Comparison of ENCODE assay signal across 26 cellular contexts in the genomic region with DNA sequence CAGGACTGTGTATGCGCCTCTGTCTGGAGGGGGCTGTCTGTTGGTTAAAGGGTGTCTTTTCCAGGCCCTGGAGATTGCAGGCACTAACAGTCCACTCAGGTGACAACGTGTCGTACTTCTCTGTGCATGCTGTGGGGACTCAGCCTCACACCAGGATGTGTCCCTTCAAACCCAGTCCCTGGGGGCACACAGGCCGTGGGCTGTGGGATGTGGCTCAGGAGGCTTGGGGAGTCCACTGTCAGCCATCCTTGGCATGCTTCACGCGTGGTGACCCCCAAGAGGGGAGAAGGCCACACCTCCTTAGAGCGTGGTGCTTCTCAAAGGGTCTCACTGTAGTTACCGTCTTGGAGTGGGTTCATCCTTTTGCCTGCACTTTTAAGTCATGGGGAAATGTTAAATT.
DNase-seq lines count a peak whose midpoint lies in the region; FAIRE-seq and TF ChIP-seq lines count a peak whose summit lies in the region.
"Had no signal": no experiment of that assay in that cellular context is flagged by ENCODE, and none has a peak within 500 bp of the region (broad histone marks: within the 10 kb centered on the region; RNA-seq: fewer than 3 reads in every experiment).

No MANE protein-coding gene starts in this region.

- in situ Hi-C loops in mammary epithelial cell (cut with MboI; ENCODE audit: low sequenced_read_pairs in 2 of 2) = no loop called here

- intact Hi-C loops in breast epithelium (cut with DNase I; ENCODE audit: low total_unique reads) (no loop called here), mammary epithelial cell (cut with micrococcal nuclease) (no loop called here), vagina (cut with DNase I) (no loop called here)

- H3K4me1 ChIP-seq in breast epithelium (no peaks in the 10 kb centered on the region), mammary epithelial cell (ENCODE audit: insufficient read depth, low read length) (no peaks in the 10 kb centered on the region), hepatocyte (ENCODE audit: insufficient read depth) (peaks cover 5% of the 10 kb centered on the region), rectal smooth muscle tissue (ENCODE audit: control insufficient read depth, insufficient read depth, low read length) (peaks cover 18% of the 10 kb centered on the region), vagina (peaks cover 28% of the 10 kb centered on the region), small intestine (ENCODE audit: control insufficient read depth in 2 of 2, insufficient read depth in 1 of 2, low read depth in 1 of 2, low read length in 1 of 2) (no peaks in the 10 kb centered on the region)

- 94% methylated on average over 8 of the region's 8 CpGs for WGBS in mammary epithelial cell (ENCODE audit: low coverage, missing lambda C conversion rate)
- 94% methylated on average over 8 of the region's 8 CpGs for WGBS in hepatocyte (ENCODE audit: low lambda C conversion rate, missing lambda C conversion rate)
- 79 to 90% (median 88%) methylated on average over 8 of the region's 8 CpGs for WGBS in small intestine, 3 donors

- no peak for FAIRE-seq in small intestine (lab: Jason Lieb, UNC)
- FAIRE-seq: GM12892 had no signal

- H4K20me1 ChIP-seq in mammary epithelial cell (ENCODE audit: insufficient read depth, low read length) (no peaks in the 10 kb centered on the region), hepatocyte (ENCODE audit: insufficient read depth, poor library complexity, severe bottlenecking) (no peaks in the 10 kb centered on the region)
- H4K20me1 ChIP-seq: BLaER1 treated with 17β-estradiol and CSF1 and Interleukin-3, amounts not matched to agents 10 nM and 100 nM had no signal

- dilution Hi-C loops in mammary epithelial cell (cut with HindIII; ENCODE audit: low sequenced_read_pairs) = no loop called here

- no peak overlapping the region for H3K4me3 ChIP-seq in breast epithelium
- H3K4me3 ChIP-seq in mammary epithelial cell (replicated peaks in 1 of 3; ENCODE audit: insufficient read depth in 1 of 3, low read depth in 2 of 3, low read length in 3 of 3) = no peak overlapping the region
- no peak overlapping the region for H3K4me3 ChIP-seq in hepatocyte
- H3K4me3 ChIP-seq in rectal smooth muscle tissue (ENCODE audit: low read length) = no peak overlapping the region
- H3K4me3 ChIP-seq in vagina = no peak overlapping the region
- no peak overlapping the region for H3K4me3 ChIP-seq in small intestine (ENCODE audit: low read depth in 1 of 2, low read length in 2 of 2)
- H3K4me3 ChIP-seq: BLaER1 treated with 17β-estradiol and CSF1 and Interleukin-3, amounts not matched to agents 10 nM and 100 nM; PC-9 had no signal

- no peaks in the 10 kb centered on the region for H3K9me3 Mint-ChIP-seq in activated CD4-positive, alpha-beta T cell treated with anti-CD3 and anti-CD28 coated beads, Interleukin-2, amount 10 ng/mL, durations not matched to agents 7 days and 5 days
- H3K9me3 Mint-ChIP-seq: CD8-positive, alpha-beta T cell had no signal

- BruUV-seq in mammary epithelial cell (replicated peaks; lab: Mats Ljungman, UMichigan) = no TSS peak

- no peaks in the 10 kb centered on the region for H3K36me3 ChIP-seq in breast epithelium
- no peaks in the 10 kb centered on the region for H3K36me3 ChIP-seq in mammary epithelial cell (ENCODE audit: insufficient read depth, low read length)
- no peaks in the 10 kb centered on the region for H3K36me3 ChIP-seq in hepatocyte (replicated peaks; ENCODE audit: insufficient read depth, low read depth)
- H3K36me3 ChIP-seq in rectal smooth muscle tissue (ENCODE audit: control insufficient read depth, insufficient read depth, low read length) = no peaks in the 10 kb centered on the region
- H3K36me3 ChIP-seq in vagina = no peaks in the 10 kb centered on the region
- H3K36me3 ChIP-seq in small intestine (ENCODE audit: control insufficient read depth in 2 of 2, insufficient read depth in 2 of 2, low read length in 2 of 2) = no peaks in the 10 kb centered on the region
- H3K36me3 ChIP-seq: BLaER1 treated with 17β-estradiol and CSF1 and Interleukin-3, amounts not matched to agents 10 nM and 100 nM had no signal

- H3K9me2 ChIP-seq in hepatocyte (replicated peaks; ENCODE audit: insufficient read depth) = no peaks in the 10 kb centered on the region

- H3K4me1 Mint-ChIP-seq in activated CD4-positive, alpha-beta T cell treated with anti-CD3 and anti-CD28 coated beads, Interleukin-2, amount 10 ng/mL, durations not matched to agents 7 days and 5 days = peaks cover 3% of the 10 kb centered on the region

- H3K27me3 ChIP-seq in breast epithelium (no peaks in the 10 kb centered on the region), mammary epithelial cell (ENCODE audit: insufficient read depth, low read length) (no peaks in the 10 kb centered on the region), hepatocyte (no peaks in the 10 kb centered on the region), rectal smooth muscle tissue (ENCODE audit: control insufficient read depth, insufficient read depth, low read length) (no peaks in the 10 kb centered on the region), vagina (no peaks in the 10 kb centered on the region), small intestine (ENCODE audit: control insufficient read depth in 2 of 2, insufficient read depth in 2 of 2, low read length in 2 of 2) (peaks cover 0 to 3% of the 10 kb centered on the region in 2 donors)

- H3K9ac ChIP-seq in mammary epithelial cell (ENCODE audit: insufficient read depth, low read length) (no peak overlapping the region), rectal smooth muscle tissue (ENCODE audit: low read length) (no peak overlapping the region)
- H3K9ac ChIP-seq: BLaER1 treated with 17β-estradiol and CSF1 and Interleukin-3, amounts not matched to agents 10 nM and 100 nM had no signal

- H3K27ac Mint-ChIP-seq in activated CD4-positive, alpha-beta T cell treated with anti-CD3 and anti-CD28 coated beads, Interleukin-2, amount 10 ng/mL, durations not matched to agents 7 days and 5 days = no peak overlapping the region
- H3K27ac Mint-ChIP-seq: CD8-positive, alpha-beta T cell had no signal

- H3K9me3 ChIP-seq in breast epithelium (no peaks in the 10 kb centered on the region), mammary epithelial cell (replicated peaks; ENCODE audit: insufficient read depth, low read length) (no peaks in the 10 kb centered on the region), hepatocyte (ENCODE audit: low read depth) (no peaks in the 10 kb centered on the region), vagina (no peaks in the 10 kb centered on the region), small intestine (ENCODE audit: control insufficient read depth, low read depth) (no peaks in the 10 kb centered on the region)
- H3K9me3 ChIP-seq: BLaER1 treated with 17β-estradiol and CSF1 and Interleukin-3, amounts not matched to agents 10 nM and 100 nM had no signal

- CTCF ChIA-PET in mammary epithelial cell (lab: Charles Lee; ENCODE audit: low non-redundant PET) = no interaction called here
- CTCF ChIA-PET in activated CD4-positive, alpha-beta T cell treated with anti-CD3 and anti-CD28 coated beads, Interleukin-2, amount 10 ng/mL, durations not matched to agents 7 days and 5 days (lab: Charles Lee) = no interaction called here

- H3K27ac ChIP-seq in breast epithelium (peak overlapping the region; percentile 13 to 61), mammary epithelial cell (ENCODE audit: insufficient read depth, low read depth, low read length) (no peak overlapping the region), hepatocyte (peak overlapping the region; percentile 69), rectal smooth muscle tissue (ENCODE audit: low read depth, low read length) (peak overlapping the region; percentile 92), vagina (peak overlapping the region; percentile 80), small intestine (ENCODE audit: low read depth in 1 of 2, low read length in 1 of 2) (no peak overlapping the region)
- H3K27ac ChIP-seq: 22Rv1; BLaER1 treated with 17β-estradiol and CSF1 and Interleukin-3, amounts not matched to agents 10 nM and 100 nM; HL-60; PC-9 had no signal

- no peak overlapping the region for H3K4me3 Mint-ChIP-seq in activated CD4-positive, alpha-beta T cell treated with anti-CD3 and anti-CD28 coated beads, Interleukin-2, amount 10 ng/mL, durations not matched to agents 7 days and 5 days
- H3K4me3 Mint-ChIP-seq: CD8-positive, alpha-beta T cell had no signal

- H3K27me3 Mint-ChIP-seq in activated CD4-positive, alpha-beta T cell treated with anti-CD3 and anti-CD28 coated beads, Interleukin-2, amount 10 ng/mL, durations not matched to agents 7 days and 5 days = peaks cover 21% of the 10 kb centered on the region

- no peaks in the 10 kb centered on the region for H3K36me3 Mint-ChIP-seq in activated CD4-positive, alpha-beta T cell treated with anti-CD3 and anti-CD28 coated beads, Interleukin-2, amount 10 ng/mL, durations not matched to agents 7 days and 5 days (ENCODE audit: low read depth)
- H3K36me3 Mint-ChIP-seq: CD8-positive, alpha-beta T cell had no signal

- H3K79me2 ChIP-seq in mammary epithelial cell (ENCODE audit: insufficient read depth, low read length) (no peaks in the 10 kb centered on the region), hepatocyte (no peaks in the 10 kb centered on the region)

- H2AFZ ChIP-seq in mammary epithelial cell (ENCODE audit: low read depth, low read length) (no peak overlapping the region), hepatocyte (no peak overlapping the region)
- H2AFZ ChIP-seq: PC-9 had no signal

- TF ChIP-seq POLR2A in breast epithelium (IDR thresholded peaks at IDR 0.05) (no peak), vagina (IDR thresholded peaks at IDR 0.05) (no peak)

- DNase-seq in breast epithelium (ENCODE audit: low spot score in 2 of 2) (no peak), mammary epithelial cell (no peak), hepatocyte (ENCODE audit: low spot score) (no peak), vagina (ENCODE audit: extremely low spot score in 2 of 2) (no peak), small intestine (no peak), epidermal melanocyte (ENCODE audit: insufficient read length, low spot score) (no peak)
- no peak for DNase-seq in activated CD4-positive, alpha-beta T cell treated with anti-CD3 and anti-CD28 coated beads, Interleukin-2, amount 10 ng/mL, durations not matched to agents 7 days and 5 days
- DNase-seq: ACHN; CD8-positive, alpha-beta T cell; DMS153; GOT3; HCEC 1CT; KG1; NCI-H1092; NCI-H1436; NCI-H187 treated with DMSO at 0.1 percent for 48 hours; NCI-H2107; NCI-H510A; NCI-H748 treated with DMSO at 0.1 percent for 48 hours; PC-9; RPMI8226 had no signal

- POLR2A ChIA-PET in activated CD4-positive, alpha-beta T cell treated with anti-CD3 and anti-CD28 coated beads, Interleukin-2, amount 10 ng/mL, durations not matched to agents 7 days and 5 days (lab: Charles Lee) = interaction anchor here (0.6 kb wide), 1 partner anchor 16 kb away, joined by 3 read pairs; no protein-coding TSS in a partner anchor

- TF ChIP-seq CTCF in breast epithelium (IDR thresholded peaks at IDR 0.05) = no peak
- no peak for TF ChIP-seq CTCF in mammary epithelial cell (conservative IDR thresholded peaks at IDR 0.05 in 1 of 2, IDR thresholded peaks at IDR 0.05 in 1 of 2; ENCODE audit: extremely low read depth in 1 of 2, insufficient read depth in 1 of 2, low read depth in 1 of 2, low read length in 2 of 2)
- no peak for TF ChIP-seq CTCF in hepatocyte (IDR thresholded peaks at IDR 0.05; ENCODE audit: poor library complexity)
- TF ChIP-seq CTCF in vagina (IDR thresholded peaks at IDR 0.05) = no peak

- H3K4me2 ChIP-seq in mammary epithelial cell (ENCODE audit: insufficient read depth, low read depth, low read length) = no peak overlapping the region
- no peak overlapping the region for H3K4me2 ChIP-seq in hepatocyte
- H3K4me2 ChIP-seq: BLaER1 treated with 17β-estradiol and CSF1 and Interleukin-3, amounts not matched to agents 10 nM and 100 nM; PC-9 had no signal

Comparison
In these comparisons a context has a peak if more than half of its experiments do, and no peak if none do; other contexts are left out.
1. H3K27ac ChIP-seq: peak in breast epithelium (2 of 2), hepatocyte (single experiment), rectal smooth muscle tissue (single experiment) and vagina (single experiment); none in mammary epithelial cell (single experiment) and small intestine (0 of 2).